ENCODE assay signal across 11 cellular contexts in genomic region chr1:7471836-7472235, GRCh38.
DNase-seq lines count a peak whose midpoint lies in the region; ATAC-seq and TF ChIP-seq lines count a peak whose summit lies in the region.
"Had no signal": no experiment of that assay in that cellular context is flagged by ENCODE, and none has a peak within 500 bp of the region (broad histone marks: within the 10 kb centered on the region; RNA-seq: fewer than 3 reads in every experiment).

No MANE protein-coding gene starts in this region.

- DNase-seq in EL (peak; percentile 86), Peyer's patch (no peak), fibroblast of lung (ENCODE audit: low read depth in 2 of 2) (peak; percentile 23 to 93), retina (peak; percentile 61), foreskin melanocyte (no peak), medulla oblongata (ENCODE audit: extremely low spot score) (no peak)
- DNase-seq: activated B cell treated with CpG ODN at 0.5 μM for 24 hours, DND-41, naive B cell had no signal

- TF ChIP-seq CTCF in Peyer's patch (IDR thresholded peaks at IDR 0.05) (no peak), fibroblast of lung (conservative IDR thresholded peaks at IDR 0.05 in 1 of 2, IDR thresholded peaks at IDR 0.05 in 1 of 2; ENCODE audit: low read depth in 1 of 2, low read length in 2 of 2) (no peak)

- H3K4me2 ChIP-seq in fibroblast of lung (ENCODE audit: extremely low read depth, insufficient read depth, low read length) = no peak overlapping the region

- H3K4me3 ChIP-seq in Peyer's patch (no peak overlapping the region), fibroblast of lung (replicated peaks in 1 of 4; ENCODE audit: control extremely low read depth in 1 of 4, insufficient read depth in 1 of 4, low read depth in 3 of 4, low read length in 4 of 4) (no peak overlapping the region)

- H3K4me1 ChIP-seq in Peyer's patch = peaks cover 0 to 27% (median 0%) of the 10 kb centered on the region in 4 donors
- H3K4me1 ChIP-seq in fibroblast of lung (ENCODE audit: control insufficient read depth, extremely low read depth, insufficient read depth, low read length) = peaks cover 23% of the 10 kb centered on the region

- H4K20me1 ChIP-seq in fibroblast of lung (ENCODE audit: control insufficient read depth, extremely low read depth, insufficient read depth, low read length) = no peaks in the 10 kb centered on the region

- H3K79me2 ChIP-seq in fibroblast of lung (ENCODE audit: control insufficient read depth, insufficient read depth, low read length) = no peaks in the 10 kb centered on the region

- TF ChIP-seq POLR2A in Peyer's patch (IDR thresholded peaks at IDR 0.05) = no peak

- no peak for ATAC-seq in HG02973 (IDR thresholded peaks at IDR 0.05; ENCODE audit: unreplicated experiment)
- no peak for ATAC-seq in activated CD4-positive, CD25-positive, alpha-beta regulatory T cell treated with anti-CD3 and anti-CD28 coated beads, Interleukin-2, amount 50 U/mL, for 24 hours

- H3K9me3 ChIP-seq in Peyer's patch = no peaks in the 10 kb centered on the region
- no peaks in the 10 kb centered on the region for H3K9me3 ChIP-seq in fibroblast of lung (ENCODE audit: control insufficient read depth, insufficient read depth, low read depth, low read length)

- no peaks in the 10 kb centered on the region for H3K36me3 ChIP-seq in Peyer's patch
- H3K36me3 ChIP-seq in fibroblast of lung (ENCODE audit: control insufficient read depth, insufficient read depth, low read length) = no peaks in the 10 kb centered on the region

- H2AFZ ChIP-seq in fibroblast of lung (ENCODE audit: low read length) = no peak overlapping the region

- H3K27ac ChIP-seq in Peyer's patch (peak overlapping the region in 3 of 4 donors; percentile 32 to 62 (median 52)), fibroblast of lung (ENCODE audit: insufficient read depth, low read length) (peak overlapping the region; percentile 98)

- H3K27me3 ChIP-seq in Peyer's patch (no peaks in the 10 kb centered on the region), fibroblast of lung (ENCODE audit: control insufficient read depth, insufficient read depth, low read length) (no peaks in the 10 kb centered on the region)

- peak overlapping the region; percentile 71 for H3K9ac ChIP-seq in fibroblast of lung (ENCODE audit: insufficient read depth, low read length)

Comparison
In these comparisons a context has a peak if more than half of its experiments do, and no peak if none do; other contexts are left out.
1. DNase-seq: peak in EL (single experiment), fibroblast of lung (2 of 2) and retina (single experiment); none in Peyer's patch (0 of 3), foreskin melanocyte (single experiment) and medulla oblongata (single experiment).